In the genomic region with DNA sequence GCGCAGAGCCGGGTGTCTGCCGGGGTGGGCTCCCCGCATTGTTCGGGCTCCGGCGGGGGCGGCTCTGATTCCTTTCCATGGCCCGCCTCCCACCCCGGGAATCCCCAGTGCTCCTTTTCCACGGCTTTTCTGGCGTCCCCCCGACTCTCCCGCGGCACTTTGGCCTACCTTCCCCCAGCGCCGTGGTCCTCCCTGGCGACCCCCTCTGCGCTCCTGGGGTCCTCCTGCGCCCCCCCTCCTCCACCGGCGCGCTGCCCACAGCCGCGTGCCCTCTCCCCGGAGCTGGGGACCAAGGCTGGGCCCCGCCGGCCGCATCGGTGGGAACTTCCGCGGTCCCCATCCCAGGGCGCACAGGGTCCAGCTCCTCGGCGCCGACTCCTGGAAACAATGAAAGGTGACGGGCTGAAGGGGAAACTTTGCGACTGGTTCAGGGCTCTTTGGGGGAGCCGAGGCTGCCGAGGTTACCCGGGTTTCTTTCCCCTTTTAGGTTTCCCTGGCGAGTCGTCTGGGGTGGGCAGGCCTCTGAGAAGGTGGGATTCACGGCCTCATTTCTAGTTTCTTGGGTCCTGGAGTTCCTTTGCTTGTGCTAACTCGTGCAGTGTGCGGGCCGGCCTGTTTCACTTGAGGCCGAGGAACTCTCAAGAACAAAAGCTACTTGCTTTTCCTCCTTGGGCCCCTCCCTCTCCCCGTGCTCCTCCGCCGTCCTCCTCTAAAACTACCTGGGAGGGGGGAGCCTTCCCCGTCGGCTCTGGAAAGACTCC, we compare ENCODE assay signal across 8 cellular contexts. TPM values are rescaled to one million over a fixed set of nuclear protein-coding genes. Genes with fewer than 3 reads are reported as not detected.
A peak's percentile ranks its signal among the peaks of the same experiment; 100 is the strongest.
DNase-seq lines count a peak whose midpoint lies in the region; ATAC-seq and TF ChIP-seq lines count a peak whose summit lies in the region.

No MANE protein-coding gene starts in this region.

- H3K36me3 Mint-ChIP-seq in CD8-positive, alpha-beta T cell: peaks cover 33% of the 10 kb centered on the region

- H3K36me3 ChIP-seq in CD8-positive, alpha-beta T cell (ENCODE audit: insufficient read depth, low read length): no peaks in the 10 kb centered on the region
- H3K36me3 ChIP-seq in neutrophil: no peaks in the 10 kb centered on the region

- CTCF ChIA-PET in CD8-positive, alpha-beta T cell (lab: Charles Lee): interaction anchor here (0.7 to 6.1 kb wide), 13 partner anchors 8 to 213 kb away, joined by 3 to 64 read pairs (median 13); no protein-coding TSS in a partner anchor

- peak overlapping the region; percentile 95 for H3K27ac ChIP-seq in CD8-positive, alpha-beta T cell (ENCODE audit: low read depth, low read length)
- H3K27ac ChIP-seq in neutrophil: peak overlapping the region; percentile 21

- no peaks in the 10 kb centered on the region for H3K27me3 ChIP-seq in CD8-positive, alpha-beta T cell (ENCODE audit: insufficient read depth, low read length)
- H3K27me3 ChIP-seq in neutrophil: peaks cover 32% of the 10 kb centered on the region

- H3K9me3 ChIP-seq in CD8-positive, alpha-beta T cell (ENCODE audit: low read length): no peaks in the 10 kb centered on the region
- H3K9me3 ChIP-seq in neutrophil: no peaks in the 10 kb centered on the region

- H3K9me3 Mint-ChIP-seq in CD8-positive, alpha-beta T cell: no peaks in the 10 kb centered on the region

- no peak for ATAC-seq in CD8-positive, alpha-beta T cell
- ATAC-seq in GM21528 (IDR thresholded peaks at IDR 0.05; ENCODE audit: low FRiP score, unreplicated experiment) (no peak), HG02642 (IDR thresholded peaks at IDR 0.05; ENCODE audit: poor library complexity, unreplicated experiment) (no peak)

- peak overlapping the region; percentile 78 for H3K4me3 ChIP-seq in CD8-positive, alpha-beta T cell (ENCODE audit: low read depth, low read length)
- H3K4me3 ChIP-seq in foreskin fibroblast (ENCODE audit: low read depth in 1 of 2, low read length in 2 of 2): peak overlapping the region; percentile 90 to 91
- H3K4me3 ChIP-seq in neutrophil (ENCODE audit: low read depth in 1 of 2, low read length in 1 of 2): peak overlapping the region; percentile 80 to 93

- no peaks in the 10 kb centered on the region for H3K27me3 Mint-ChIP-seq in CD8-positive, alpha-beta T cell (ENCODE audit: low read depth)

- POLR2A ChIA-PET in CD8-positive, alpha-beta T cell (lab: Charles Lee): interaction anchor here (0.9 to 5.3 kb wide), 8 partner anchors 9 to 1843 kb away, joined by 3 to 59 read pairs (median 4); a partner anchor contains a TSS

- no peak for TF ChIP-seq CTCF in CD8-positive, alpha-beta T cell (IDR thresholded peaks at IDR 0.05)
- no peak for TF ChIP-seq CTCF in foreskin fibroblast (IDR thresholded peaks at IDR 0.05; ENCODE audit: low read depth, low read length)
- no peak for TF ChIP-seq CTCF in neutrophil (IDR thresholded peaks at IDR 0.05)

- peak in 5 of 7 experiments; percentile 7 to 59 (median 40) for DNase-seq in CD8-positive, alpha-beta T cell
- DNase-seq in M059J (ENCODE audit: low read depth): peak; percentile 75
- DNase-seq in activated T-helper 9 cell treated with anti-CD3 and anti-CD28 coated beads, Interleukin-2, amount 50 U/mL, for 16 hours (ENCODE audit: low read depth): peak; percentile 20
- DNase-seq in foreskin fibroblast: peak in 1 of 2 donors; percentile 65
- no peak for DNase-seq in NCI-H146 (lab: John Stamatoyannopoulos, UW)

- peak overlapping the region; percentile 100 for H3K27ac Mint-ChIP-seq in CD8-positive, alpha-beta T cell

- H3K4me3 Mint-ChIP-seq in CD8-positive, alpha-beta T cell: peak overlapping the region; percentile 92

- peaks cover 50% of the 10 kb centered on the region for H3K4me1 Mint-ChIP-seq in CD8-positive, alpha-beta T cell (ENCODE audit: low read depth)

- intact Hi-C loops in CD8-positive, alpha-beta T cell (cut with DNase I, micrococcal nuclease): loop anchor here (5.0 kb wide), 5 partner anchors 190 to 795 kb away; a partner anchor contains a TSS

- H3K4me1 ChIP-seq in CD8-positive, alpha-beta T cell (ENCODE audit: insufficient read depth, low read length): peaks cover 22% of the 10 kb centered on the region
- H3K4me1 ChIP-seq in neutrophil (ENCODE audit: control insufficient read depth in 1 of 2, insufficient read depth in 1 of 2, low read depth in 1 of 2, low read length in 1 of 2): peaks cover 41 to 49% of the 10 kb centered on the region in 2 experiments

RNA-seq across cellular contexts. Expression of a gene that starts 2.2 kb away (rescaled TPM):
- total RNA-seq in CD8-positive, alpha-beta T cell: 10 to 100 TPM; 66.6 to 71.6 TPM
- 113 and 126 TPM in 2 replicates for total RNA-seq in M059J (2014; rRNA removed; shearing (Covaris generic))
